1 cellular context compared by ENCODE assay signal in the genomic region with DNA sequence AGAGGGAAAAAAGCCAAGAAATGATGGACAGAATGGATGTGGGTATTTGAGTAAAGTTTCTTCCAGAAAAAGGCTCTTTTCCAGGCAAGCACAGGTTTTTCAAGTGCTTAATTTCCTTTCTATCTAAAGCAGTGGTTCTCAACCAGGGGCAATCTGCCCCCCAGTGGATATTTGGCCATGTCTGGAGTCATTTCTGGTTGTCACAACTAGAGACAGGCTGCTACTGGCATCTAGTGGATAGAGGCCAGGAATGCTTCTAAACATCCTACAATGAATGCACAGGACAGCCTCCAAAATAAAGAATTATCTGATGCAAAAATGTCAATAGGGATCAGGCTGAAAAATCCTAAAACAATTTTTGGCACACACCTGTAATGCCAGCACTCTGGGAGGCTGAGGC.
TF ChIP-seq lines count a peak whose summit lies in the region.

No MANE protein-coding gene starts in this region.

TF ChIP-seq in GM12878, 131 proteins besides CTCF, POLR2A, EP300 and RAD21:
- no peak for TF ChIP-seq MXI1 (IDR thresholded peaks at IDR 0.05; ENCODE audit: low read depth, low read length)
- no peak for TF ChIP-seq TCF12 (IDR thresholded peaks at IDR 0.05; ENCODE audit: low read depth, low read length)
